ENCODE assay signal across 10 cellular contexts in genomic region chr4:99723555-99724450, GRCh38.
A peak's percentile ranks its signal among the peaks of the same experiment; 100 is the strongest.
DNase-seq lines count a peak whose midpoint lies in the region; ATAC-seq and TF ChIP-seq lines count a peak whose summit lies in the region.
"Had no signal": no experiment of that assay in that cellular context is flagged by ENCODE, and none has a peak within 500 bp of the region (broad histone marks: within the 10 kb centered on the region; RNA-seq: fewer than 3 reads in every experiment).

No MANE protein-coding gene starts in this region.

- intact Hi-C loops in activated CD8-positive, alpha-beta T cell treated with anti-CD3 and anti-CD28 coated beads for 36 hours (cut with micrococcal nuclease), result no loop called here
- intact Hi-C loops in left ventricle myocardium inferior (cut with micrococcal nuclease), result no loop called here

- peak; percentile 79 for ATAC-seq in activated CD8-positive, alpha-beta T cell treated with anti-CD3 and anti-CD28 coated beads for 36 hours
- ATAC-seq in activated CD8-positive, alpha-beta T cell treated with anti-CD3 and anti-CD28 coated beads, Interleukin-2, amount 10 ng/mL, durations not matched to agents 7 days and 5 days, result no peak
- no peak for ATAC-seq in HG03460 (IDR thresholded peaks at IDR 0.05; ENCODE audit: unreplicated experiment)

- H3K9me3 ChIP-seq in left ventricle myocardium inferior (replicated peaks), result peaks cover 4% of the 10 kb centered on the region
- no peaks in the 10 kb centered on the region for H3K9me3 ChIP-seq in skeletal muscle tissue (ENCODE audit: control insufficient read depth in 3 of 3, low read length in 3 of 3)

- no peak overlapping the region for H3K27ac Mint-ChIP-seq in activated CD8-positive, alpha-beta T cell treated with anti-CD3 and anti-CD28 coated beads for 36 hours
- no peak overlapping the region for H3K27ac Mint-ChIP-seq in activated CD8-positive, alpha-beta T cell treated with anti-CD3 and anti-CD28 coated beads, Interleukin-2, amount 10 ng/mL, durations not matched to agents 7 days and 5 days
- H3K27ac Mint-ChIP-seq: T-helper 1 cell treated with Interleukin-12 subunit alpha and Interleukin-12 subunit beta and Interleukin-4 antibody, amounts not matched to agents 30 μg/mL and 1 μg/mL, for 36 hours had no signal

- H3K27ac ChIP-seq in left ventricle myocardium inferior (replicated peaks) (peak overlapping the region; percentile 89), skeletal muscle tissue (ENCODE audit: low read depth, low read length) (peak overlapping the region; percentile 96)
- H3K27ac ChIP-seq: skin epidermis had no signal

- no peaks in the 10 kb centered on the region for H3K9me3 Mint-ChIP-seq in activated CD8-positive, alpha-beta T cell treated with anti-CD3 and anti-CD28 coated beads for 36 hours
- H3K9me3 Mint-ChIP-seq in activated CD8-positive, alpha-beta T cell treated with anti-CD3 and anti-CD28 coated beads, Interleukin-2, amount 10 ng/mL, durations not matched to agents 7 days and 5 days (ENCODE audit: insufficient read depth), result no peaks in the 10 kb centered on the region
- H3K9me3 Mint-ChIP-seq: T-helper 1 cell treated with Interleukin-12 subunit alpha and Interleukin-12 subunit beta and Interleukin-4 antibody, amounts not matched to agents 30 μg/mL and 1 μg/mL, for 36 hours had no signal

- POLR2A ChIA-PET in activated CD8-positive, alpha-beta T cell treated with anti-CD3 and anti-CD28 coated beads for 36 hours (lab: Charles Lee), result no interaction called here
- POLR2A ChIA-PET in activated CD8-positive, alpha-beta T cell treated with anti-CD3 and anti-CD28 coated beads, Interleukin-2, amount 10 ng/mL, durations not matched to agents 7 days and 5 days (lab: Charles Lee), result no interaction called here

- H3K27me3 ChIP-seq in left ventricle myocardium inferior (ENCODE audit: low read depth), result no peaks in the 10 kb centered on the region
- H3K27me3 ChIP-seq in skeletal muscle tissue (ENCODE audit: control insufficient read depth in 3 of 3, insufficient read depth in 3 of 3, low read length in 3 of 3), result no peaks in the 10 kb centered on the region

- H3K4me3 Mint-ChIP-seq in activated CD8-positive, alpha-beta T cell treated with anti-CD3 and anti-CD28 coated beads for 36 hours, result no peak overlapping the region
- H3K4me3 Mint-ChIP-seq in activated CD8-positive, alpha-beta T cell treated with anti-CD3 and anti-CD28 coated beads, Interleukin-2, amount 10 ng/mL, durations not matched to agents 7 days and 5 days, result no peak overlapping the region
- H3K4me3 Mint-ChIP-seq: T-helper 1 cell treated with Interleukin-12 subunit alpha and Interleukin-12 subunit beta and Interleukin-4 antibody, amounts not matched to agents 30 μg/mL and 1 μg/mL, for 36 hours had no signal

- H3K36me3 ChIP-seq in left ventricle myocardium inferior, result no peaks in the 10 kb centered on the region
- no peaks in the 10 kb centered on the region for H3K36me3 ChIP-seq in skeletal muscle tissue (ENCODE audit: control insufficient read depth in 3 of 3, insufficient read depth in 3 of 3, low read length in 3 of 3)

- H3K4me1 Mint-ChIP-seq in activated CD8-positive, alpha-beta T cell treated with anti-CD3 and anti-CD28 coated beads for 36 hours (ENCODE audit: low read depth), result no peaks in the 10 kb centered on the region
- H3K4me1 Mint-ChIP-seq in activated CD8-positive, alpha-beta T cell treated with anti-CD3 and anti-CD28 coated beads, Interleukin-2, amount 10 ng/mL, durations not matched to agents 7 days and 5 days (ENCODE audit: low read depth), result no peaks in the 10 kb centered on the region

- H3K4me3 ChIP-seq in left ventricle myocardium inferior, result no peak overlapping the region
- peak overlapping the region in 1 of 3 donors; percentile 46 for H3K4me3 ChIP-seq in skeletal muscle tissue (ENCODE audit: low read length in 3 of 3)
- H3K4me3 ChIP-seq: skin epidermis had no signal

- no peak for TF ChIP-seq CTCF in activated CD8-positive, alpha-beta T cell treated with anti-CD3 and anti-CD28 coated beads for 36 hours (IDR thresholded peaks at IDR 0.05)
- no peak for TF ChIP-seq CTCF in left ventricle myocardium inferior (IDR thresholded peaks at IDR 0.05; ENCODE audit: borderline replicate concordance)

- H3K4me1 ChIP-seq in left ventricle myocardium inferior, result peaks cover 34% of the 10 kb centered on the region
- peaks cover 24 to 44% (median 32%) of the 10 kb centered on the region in 3 donors for H3K4me1 ChIP-seq in skeletal muscle tissue (ENCODE audit: control insufficient read depth in 3 of 3, insufficient read depth in 3 of 3, low read length in 3 of 3)

- no peaks in the 10 kb centered on the region for H3K36me3 Mint-ChIP-seq in activated CD8-positive, alpha-beta T cell treated with anti-CD3 and anti-CD28 coated beads for 36 hours (ENCODE audit: low read depth)
- H3K36me3 Mint-ChIP-seq in activated CD8-positive, alpha-beta T cell treated with anti-CD3 and anti-CD28 coated beads, Interleukin-2, amount 10 ng/mL, durations not matched to agents 7 days and 5 days (ENCODE audit: low read depth), result no peaks in the 10 kb centered on the region

- peaks cover 4% of the 10 kb centered on the region for H3K27me3 Mint-ChIP-seq in activated CD8-positive, alpha-beta T cell treated with anti-CD3 and anti-CD28 coated beads for 36 hours
- H3K27me3 Mint-ChIP-seq in activated CD8-positive, alpha-beta T cell treated with anti-CD3 and anti-CD28 coated beads, Interleukin-2, amount 10 ng/mL, durations not matched to agents 7 days and 5 days (ENCODE audit: low read depth), result peaks cover 4% of the 10 kb centered on the region

- CTCF ChIA-PET in activated CD8-positive, alpha-beta T cell treated with anti-CD3 and anti-CD28 coated beads for 36 hours (lab: Charles Lee), result interaction anchor here (1.8 to 1.9 kb wide), 2 partner anchors 12 to 84 kb away, joined by 5 to 9 read pairs; no protein-coding TSS in a partner anchor
- CTCF ChIA-PET in activated CD8-positive, alpha-beta T cell treated with anti-CD3 and anti-CD28 coated beads, Interleukin-2, amount 10 ng/mL, durations not matched to agents 7 days and 5 days (lab: Charles Lee), result interaction anchor here (1.5 kb wide), 1 partner anchor 84 kb away, joined by 5 read pairs; no protein-coding TSS in a partner anchor

- DNase-seq in activated CD8-positive, alpha-beta T cell treated with anti-CD3 and anti-CD28 coated beads for 36 hours, result peak; percentile 19
- DNase-seq in activated CD8-positive, alpha-beta T cell treated with anti-CD3 and anti-CD28 coated beads, Interleukin-2, amount 10 ng/mL, durations not matched to agents 7 days and 5 days, result no peak
- DNase-seq in UCSD-AML1 (lab: John Stamatoyannopoulos, UW; ENCODE audit: unreplicated experiment), result peak; percentile 52
- peak; percentile 58 for DNase-seq in left ventricle myocardium inferior
- no peak for DNase-seq in NOMO-1 (lab: John Stamatoyannopoulos, UW; ENCODE audit: unreplicated experiment in 2 of 2)
- no peak for DNase-seq in NCI-H526 treated with DMSO at 0.1 percent for 48 hours (lab: John Stamatoyannopoulos, UW)

- peak overlapping the region; percentile 8 to 54 (median 28) for H3K9ac ChIP-seq in skeletal muscle tissue (ENCODE audit: low read depth in 1 of 3, low read length in 3 of 3)

Comparison
In these comparisons a context has a peak if more than half of its experiments do, and no peak if none do; other contexts are left out.
1. DNase-seq: peak in activated CD8-positive, alpha-beta T cell treated with anti-CD3 and anti-CD28 coated beads for 36 hours (single experiment), UCSD-AML1 (single experiment) and left ventricle myocardium inferior (single experiment); none in activated CD8-positive, alpha-beta T cell treated with anti-CD3 and anti-CD28 coated beads, Interleukin-2, amount 10 ng/mL, durations not matched to agents 7 days and 5 days (single experiment), NOMO-1 (0 of 2) and NCI-H526 treated with DMSO at 0.1 percent for 48 hours (single experiment).